Comparison of ENCODE assay signal across 9 cellular contexts in the genomic region with DNA sequence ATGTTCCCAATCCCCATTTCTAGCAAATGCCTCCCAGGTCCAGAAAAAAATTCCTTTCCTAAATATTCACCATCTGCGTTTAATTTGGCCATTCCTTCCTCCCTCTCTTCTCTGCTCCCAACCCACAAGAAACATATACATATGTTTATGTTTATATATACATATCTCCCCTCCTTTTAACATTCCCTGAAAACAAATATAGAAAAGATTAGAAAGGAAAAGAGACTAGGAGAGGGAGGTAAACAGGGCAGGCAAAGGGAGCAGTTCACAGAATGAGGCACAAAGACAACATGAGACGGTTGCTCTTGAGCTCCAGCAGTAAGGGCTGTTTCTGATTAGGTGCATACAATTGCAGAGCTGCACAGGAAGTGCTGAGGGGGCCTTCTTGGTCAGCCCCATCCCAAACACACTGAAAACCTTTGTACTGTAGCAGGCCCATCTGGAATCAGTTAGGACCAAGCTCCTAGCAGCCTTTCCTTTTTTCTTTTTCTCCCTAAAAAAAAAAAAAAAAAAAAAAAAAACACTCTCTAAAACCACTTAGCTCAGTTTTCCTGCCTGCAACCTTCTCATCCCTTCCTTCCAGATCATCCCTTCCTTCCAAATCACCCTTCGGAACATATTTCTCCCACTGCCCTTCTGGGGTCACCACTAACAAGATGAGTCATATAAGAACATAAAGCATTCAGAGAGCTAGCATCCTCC. TPM values are rescaled to one million over a fixed set of nuclear protein-coding genes. Genes with fewer than 3 reads are reported as not detected.
DNase-seq lines count a peak whose midpoint lies in the region; ATAC-seq and TF ChIP-seq lines count a peak whose summit lies in the region.
"Had no signal": no experiment of that assay in that cellular context is flagged by ENCODE, and none has a peak within 500 bp of the region (broad histone marks: within the 10 kb centered on the region; RNA-seq: fewer than 3 reads in every experiment).

No MANE protein-coding gene starts in this region.

- intact Hi-C loops in stomach (cut with DNase I; ENCODE audit: low total_unique reads) = no loop called here

- TF ChIP-seq POLR2A in gastroesophageal sphincter (IDR thresholded peaks at IDR 0.05) (no peak), stomach (IDR thresholded peaks at IDR 0.05) (no peak)

- peak; percentile 75 for DNase-seq in GM04503 (ENCODE audit: low read depth)
- DNase-seq in SK-N-DZ (ENCODE audit: low spot score) = peak; percentile 83
- DNase-seq in stomach = no peak
- DNase-seq in NK-92 treated with Interleukin-12 subunit alpha and Interleukin-12 subunit beta, amount 100 ng/mL, for 24 hours (lab: John Stamatoyannopoulos, UW) = no peak
- no peak for DNase-seq in MV-4-11 (lab: John Stamatoyannopoulos, UW)
- DNase-seq: SW 1271 had no signal

- peaks cover 15 to 89% (median 35%) of the 10 kb centered on the region in 3 donors for H3K4me1 ChIP-seq in gastroesophageal sphincter
- peaks cover 38 to 87% (median 63%) of the 10 kb centered on the region in 4 donors for H3K4me1 ChIP-seq in stomach

- ATAC-seq in gastroesophageal sphincter (no peak), HG03045 (IDR thresholded peaks at IDR 0.05; ENCODE audit: unreplicated experiment) (no peak), GM19035 (IDR thresholded peaks at IDR 0.05; ENCODE audit: unreplicated experiment) (no peak)

- H3K27me3 ChIP-seq in gastroesophageal sphincter = no peaks in the 10 kb centered on the region
- no peaks in the 10 kb centered on the region for H3K27me3 ChIP-seq in stomach

- H3K36me3 ChIP-seq in gastroesophageal sphincter (no peaks in the 10 kb centered on the region), stomach (no peaks in the 10 kb centered on the region)

- peak overlapping the region; percentile 62 to 85 (median 78) for H3K27ac ChIP-seq in gastroesophageal sphincter
- peak overlapping the region; percentile 76 to 88 (median 78) for H3K27ac ChIP-seq in stomach

- H3K4me3 ChIP-seq in gastroesophageal sphincter (no peak overlapping the region), stomach (no peak overlapping the region)

- H3K9me3 ChIP-seq in gastroesophageal sphincter (no peaks in the 10 kb centered on the region), stomach (no peaks in the 10 kb centered on the region)

- 9 to 13% methylated on average over 3 of the region's 3 CpGs for WGBS in gastroesophageal sphincter (ENCODE audit: low coverage in 1 of 2), 2 donors
- 20 to 47% (median 30%) methylated on average over 3 of the region's 3 CpGs for WGBS in stomach, 5 donors

- TF ChIP-seq EP300 in gastroesophageal sphincter (IDR thresholded peaks at IDR 0.05) (no peak), stomach (IDR thresholded peaks at IDR 0.05) (no peak)

- TF ChIP-seq CTCF in gastroesophageal sphincter (IDR thresholded peaks at IDR 0.05) (no peak), stomach (IDR thresholded peaks at IDR 0.05) (no peak)

RNA-seq across cellular contexts. Expression of a gene that starts 57.1 kb away (rescaled TPM):
- 77.5 and 99.4 TPM in 2 replicates for polyA plus RNA-seq in SK-N-DZ (2014; cell fraction: cytosol; rRNA removed)
- polyA plus RNA-seq in SK-N-DZ (2014; cell fraction: nucleus; rRNA removed) = 86.4 and 105 TPM in 2 replicates
- total RNA-seq in gastroesophageal sphincter (100 to 1,000 TPM; 120 to 197 (median 169) TPM), stomach (100 to 1,000 TPM in 1 of 5 donors, 10 to 100 TPM in 4; 41.4 to 176 (median 64.9) TPM)
- 10 to 100 TPM; 14.9 to 26.6 (median 21.5) TPM for polyA plus RNA-seq in stomach

Comparison
In these comparisons a context has a peak if more than half of its experiments do, and no peak if none do; other contexts are left out.
1. DNase-seq: peak in GM04503 (single experiment) and SK-N-DZ (single experiment); none in stomach (single experiment), NK-92 treated with Interleukin-12 subunit alpha and Interleukin-12 subunit beta, amount 100 ng/mL, for 24 hours (single experiment) and MV-4-11 (single experiment).